In the genomic region with DNA sequence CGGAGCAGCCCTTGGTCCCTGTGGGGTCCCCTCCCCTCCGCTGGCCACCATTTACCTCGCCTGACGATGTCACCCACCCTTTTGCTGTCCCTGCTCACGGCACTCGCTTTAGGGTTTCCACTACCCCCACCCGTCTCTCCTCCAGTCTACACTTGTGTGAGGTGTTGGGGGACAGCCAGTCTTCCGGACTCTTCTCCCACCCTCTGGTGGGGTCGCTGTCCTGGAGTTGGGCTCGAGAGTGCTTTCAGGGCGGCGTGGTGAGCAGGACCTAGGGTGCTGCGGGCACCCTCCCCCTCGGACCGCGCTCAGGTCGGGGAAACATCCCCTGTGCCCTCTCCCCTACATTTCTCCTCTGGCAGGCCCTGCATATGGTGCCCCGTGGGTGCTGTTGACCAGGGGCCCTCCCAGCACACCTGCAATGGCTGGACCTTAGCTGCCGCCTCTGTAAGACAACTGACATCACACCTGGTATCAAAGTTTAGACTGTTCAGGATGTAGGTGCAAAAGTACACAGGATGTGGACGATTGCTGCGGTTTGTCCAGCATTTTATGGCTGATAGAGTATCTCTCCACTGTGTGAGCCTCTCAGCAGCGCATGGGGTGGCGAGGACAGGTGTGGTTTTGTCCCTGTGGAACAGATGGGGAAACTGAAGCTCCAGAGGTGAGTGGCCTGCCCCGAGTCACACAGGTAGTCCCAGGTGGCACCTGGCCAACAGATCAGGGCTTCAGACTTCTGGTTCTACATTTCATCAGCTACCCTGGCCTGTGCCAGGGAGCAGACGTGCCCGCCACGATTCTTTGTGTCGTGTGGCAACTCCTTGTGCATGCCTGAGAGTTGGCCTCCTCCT, we compare ENCODE assay signal across 8 cellular contexts. TPM values are rescaled to one million over a fixed set of nuclear protein-coding genes. Genes with fewer than 3 reads are reported as not detected.
DNase-seq lines count a peak whose midpoint lies in the region; ATAC-seq and TF ChIP-seq lines count a peak whose summit lies in the region.

No MANE protein-coding gene starts in this region.

- 7 to 9% methylated on average over 17 to 28 of the region's 28 CpGs for WGBS in body of pancreas, 2 donors

- H3K27me3 ChIP-seq in body of pancreas: no peaks in the 10 kb centered on the region
- no peaks in the 10 kb centered on the region for H3K27me3 ChIP-seq in thoracic aorta (replicated peaks; ENCODE audit: insufficient read depth)

- H3K27ac ChIP-seq in body of pancreas (peak overlapping the region; percentile 37 to 84 (median 80)), thoracic aorta (peak overlapping the region; percentile 69 to 76)

- no peak for TF ChIP-seq CTCF in body of pancreas (IDR thresholded peaks at IDR 0.05)
- TF ChIP-seq CTCF in thoracic aorta (IDR thresholded peaks at IDR 0.05): no peak

- TF ChIP-seq POLR2A in body of pancreas (IDR thresholded peaks at IDR 0.05): peak in 1 of 3 donors; percentile 11

- peak; percentile 50 for DNase-seq in G401 (ENCODE audit: low spot score)
- peak; percentile 37 for DNase-seq in NCI-H2029 treated with DMSO at 0.1 percent for 48 hours (lab: John Stamatoyannopoulos, UW)
- peak; percentile 62 to 76 (median 68) for DNase-seq in body of pancreas
- DNase-seq in left lobe of liver (ENCODE audit: low spot score): peak; percentile 77
- no peak for DNase-seq in thoracic aorta (ENCODE audit: low spot score)
- DNase-seq in kidney glomerular epithelial cell (lab: John Stamatoyannopoulos, UW): no peak
- no peak for DNase-seq in DMS 273 treated with DMSO at 0.1 percent for 48 hours (lab: John Stamatoyannopoulos, UW)

- ATAC-seq in body of pancreas (no peak), left lobe of liver (peak; percentile 39), thoracic aorta (ENCODE audit: insufficient number of reproducible peaks, low FRiP score, low read depth) (no peak), HG02571 (IDR thresholded peaks at IDR 0.05; ENCODE audit: unreplicated experiment) (no peak)

- H3K36me3 ChIP-seq in body of pancreas (replicated peaks in 1 of 2; ENCODE audit: insufficient read depth in 1 of 2, low read depth in 2 of 2) (no peaks in the 10 kb centered on the region), thoracic aorta (no peaks in the 10 kb centered on the region)

- peak overlapping the region; percentile 68 to 73 for H3K4me3 ChIP-seq in body of pancreas
- peak overlapping the region; percentile 90 for H3K4me3 ChIP-seq in thoracic aorta

- intact Hi-C loops in body of pancreas (cut with DNase I): no loop called here

- in situ Hi-C loops in G401 (cut with HindIII; ENCODE audit: low sequenced_read_pairs): no loop called here

- H3K4me1 ChIP-seq in body of pancreas (peaks cover 66% of the 10 kb centered on the region), thoracic aorta (ENCODE audit: control insufficient read depth in 1 of 2, low read depth in 2 of 2) (peaks cover 52 to 77% of the 10 kb centered on the region in 2 donors)

- H3K9me3 ChIP-seq in body of pancreas: no peaks in the 10 kb centered on the region
- H3K9me3 ChIP-seq in thoracic aorta: no peaks in the 10 kb centered on the region

RNA-seq across cellular contexts. Expression of gene GRK2, which starts 1.1 kb away (rescaled TPM):
- total RNA-seq in G401 (2014; rRNA removed; shearing (Covaris generic)): 35.1 and 48.8 TPM in 2 replicates
- total RNA-seq in body of pancreas: 10 to 100 TPM; 27.4 to 36.3 TPM
- 29.0 TPM for total RNA-seq in left lobe of liver
- total RNA-seq in thoracic aorta: 10 to 100 TPM; 72.8 to 85.2 TPM

RNA-seq across cellular contexts. Expression of gene ANKRD13D, which starts 21.7 kb away (rescaled TPM):
- 25.2 and 40.3 TPM in 2 replicates for total RNA-seq in G401 (2014; rRNA removed; shearing (Covaris generic))
- total RNA-seq in body of pancreas (10 to 100 TPM; 18.2 to 39.6 TPM), left lobe of liver (9.8 TPM), thoracic aorta (100 to 1,000 TPM in 1 of 2 donors, 10 to 100 TPM in 1; 66.6 to 101 TPM)

RNA-seq across cellular contexts. Expression of gene SSH3, which starts 35.9 kb away (rescaled TPM):
- total RNA-seq in G401 (2014; rRNA removed; shearing (Covaris generic)): 1.5 and 1.8 TPM in 2 replicates
- total RNA-seq in body of pancreas: 10 to 100 TPM; 16.2 to 30.6 TPM
- total RNA-seq in left lobe of liver: 18.2 TPM
- 10 to 100 TPM; 39.4 to 59.0 TPM for total RNA-seq in thoracic aorta

Comparison
In these comparisons a context has a peak if more than half of its experiments do, and no peak if none do; other contexts are left out.
1. DNase-seq: peak in G401 (single experiment), NCI-H2029 treated with DMSO at 0.1 percent for 48 hours (single experiment), body of pancreas (4 of 4) and left lobe of liver (single experiment); none in thoracic aorta (single experiment), kidney glomerular epithelial cell (single experiment) and DMS 273 treated with DMSO at 0.1 percent for 48 hours (single experiment).